In genomic region chr19:1018932-1019615, GRCh38 we compare ENCODE assay signal across 1 cellular context.
TF ChIP-seq lines count a peak whose summit lies in the region.

No MANE protein-coding gene starts in this region.

TF ChIP-seq in IMR-90, 13 proteins besides CTCF, POLR2A, EP300 and RAD21 (continued from another document):
- TF ChIP-seq ELK1 (IDR thresholded peaks at IDR 0.05; ENCODE audit: borderline replicate concordance, low read depth, low read length), result no peak
TF ChIP-seq in IMR-90: peak in this region for 0.
